Comparison of ENCODE assay signal across 23 cellular contexts in the genomic region with DNA sequence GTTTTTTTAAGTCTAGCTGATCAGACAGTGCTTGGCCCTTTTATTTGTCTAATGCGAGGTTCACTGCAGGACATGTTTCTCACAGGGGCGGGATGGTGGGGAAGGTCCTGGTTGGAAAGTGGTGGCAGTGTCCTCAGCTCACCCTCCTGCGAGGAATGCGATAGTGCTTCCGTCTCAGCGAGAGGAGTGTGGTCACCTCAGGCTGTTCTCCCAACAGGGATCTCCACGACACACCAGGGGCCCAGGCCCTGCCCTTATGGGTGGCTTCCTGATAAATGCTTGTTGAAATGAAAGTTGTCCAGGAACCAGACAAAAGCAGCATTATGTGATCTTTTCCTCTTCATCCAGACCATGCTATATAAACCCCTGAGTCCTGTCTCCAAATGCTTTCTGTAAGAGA.
DNase-seq lines count a peak whose midpoint lies in the region; ATAC-seq and TF ChIP-seq lines count a peak whose summit lies in the region.
"Had no signal": no experiment of that assay in that cellular context is flagged by ENCODE, and none has a peak within 500 bp of the region (broad histone marks: within the 10 kb centered on the region; RNA-seq: fewer than 3 reads in every experiment).

No MANE protein-coding gene starts in this region.

- POLR2A ChIA-PET in WTC11 (lab: Charles Lee): no interaction called here

- H3K27ac Mint-ChIP-seq in WTC11: no peak overlapping the region
- H3K27ac Mint-ChIP-seq: activated CD4-positive, alpha-beta memory T cell treated with anti-CD3 and anti-CD28 coated beads for 36 hours; activated naive CD8-positive, alpha-beta T cell treated with anti-CD3 and anti-CD28 coated beads, Interleukin-2, amount 10 ng/mL, durations not matched to agents 7 days and 5 days; activated T-cell treated with anti-CD3 and anti-CD28 coated beads, Interleukin-2, amount 50 U/mL, for 72 hours had no signal

- no peaks in the 10 kb centered on the region for H3K27me3 Mint-ChIP-seq in WTC11 (ENCODE audit: low read depth)
- H3K27me3 Mint-ChIP-seq: activated CD4-positive, alpha-beta memory T cell treated with anti-CD3 and anti-CD28 coated beads for 36 hours; activated naive CD8-positive, alpha-beta T cell treated with anti-CD3 and anti-CD28 coated beads, Interleukin-2, amount 10 ng/mL, durations not matched to agents 7 days and 5 days had no signal

- H3K9me3 Mint-ChIP-seq in WTC11: no peaks in the 10 kb centered on the region
- H3K9me3 Mint-ChIP-seq: activated CD4-positive, alpha-beta memory T cell treated with anti-CD3 and anti-CD28 coated beads for 36 hours; activated naive CD8-positive, alpha-beta T cell treated with anti-CD3 and anti-CD28 coated beads, Interleukin-2, amount 10 ng/mL, durations not matched to agents 7 days and 5 days; activated T-cell treated with anti-CD3 and anti-CD28 coated beads, Interleukin-2, amount 50 U/mL, for 72 hours had no signal

- H3K27me3 ChIP-seq in right cardiac atrium (ENCODE audit: control insufficient read depth, insufficient read depth) (no peaks in the 10 kb centered on the region), breast epithelium (no peaks in the 10 kb centered on the region)
- H3K27me3 ChIP-seq: transverse colon had no signal

- H3K27ac ChIP-seq in right cardiac atrium (ENCODE audit: low read length) (no peak overlapping the region), breast epithelium (peak overlapping the region in 1 of 2 donors; percentile 11)
- H3K27ac ChIP-seq: 22Rv1, prostate gland, transverse colon had no signal

- no peaks in the 10 kb centered on the region; the same call in 1 of the 2 replicates for H3K36me3 Mint-ChIP-seq in WTC11

- intact Hi-C loops in right cardiac atrium (cut with DNase I) (no loop called here), breast epithelium (cut with DNase I; ENCODE audit: low total_unique reads) (no loop called here)

- 46% methylated on average over 7 of the region's 7 CpGs for WGBS in right cardiac atrium

- H3K9me3 ChIP-seq in right cardiac atrium (ENCODE audit: control insufficient read depth, low read length) (no peaks in the 10 kb centered on the region), breast epithelium (no peaks in the 10 kb centered on the region)
- H3K9me3 ChIP-seq: HAP-1, prostate gland, transverse colon had no signal

- no peak for TF ChIP-seq POLR2A in breast epithelium (IDR thresholded peaks at IDR 0.05)

- no peak overlapping the region for H3K4me3 ChIP-seq in right cardiac atrium (ENCODE audit: low read length)
- no peak overlapping the region for H3K4me3 ChIP-seq in breast epithelium
- H3K4me3 ChIP-seq: HAP-1, prostate gland, transverse colon had no signal

- no peaks in the 10 kb centered on the region for H3K36me3 ChIP-seq in breast epithelium
- H3K36me3 ChIP-seq: transverse colon had no signal

- H3K4me1 ChIP-seq in right cardiac atrium (ENCODE audit: control insufficient read depth, insufficient read depth, low read length) (peaks cover 3% of the 10 kb centered on the region), breast epithelium (no peaks in the 10 kb centered on the region)
- H3K4me1 ChIP-seq: HAP-1, prostate gland had no signal

- TF ChIP-seq CTCF in WTC11 (IDR thresholded peaks at IDR 0.05) (no peak), breast epithelium (IDR thresholded peaks at IDR 0.05) (no peak)

- peak; percentile 39; the same call in 1 of the 2 replicates for ATAC-seq in WTC11
- peak; percentile 55 to 75 for ATAC-seq in right cardiac atrium
- ATAC-seq in GM19397 (IDR thresholded peaks at IDR 0.05; ENCODE audit: unreplicated experiment): no peak
- ATAC-seq: activated T-cell treated with anti-CD3 and anti-CD28 coated beads, Interleukin-2, amount 50 U/mL, for 72 hours; Panc1 had no signal

- no peaks in the 10 kb centered on the region for H3K4me1 Mint-ChIP-seq in WTC11

- DNase-seq in NCI-H2227 (lab: John Stamatoyannopoulos, UW; ENCODE audit: unreplicated experiment) (peak; percentile 57), NCI-H2227 treated with DMSO at 0.1 percent for 48 hours (lab: John Stamatoyannopoulos, UW) (no peak), WTC11 (ENCODE audit: low spot score) (no peak), right cardiac atrium (no peak), renal cortical epithelial cell (ENCODE audit: low read depth) (peak; percentile 1), NCI-H226 (no peak), breast epithelium (ENCODE audit: low spot score in 2 of 2) (no peak)
- DNase-seq: activated CD4-positive, alpha-beta memory T cell treated with anti-CD3 and anti-CD28 coated beads for 36 hours; activated naive CD8-positive, alpha-beta T cell treated with anti-CD3 and anti-CD28 coated beads, Interleukin-2, amount 10 ng/mL, durations not matched to agents 7 days and 5 days; activated T-cell treated with anti-CD3 and anti-CD28 coated beads, Interleukin-2, amount 50 U/mL, for 72 hours; caudate nucleus; DMS153; effector CD8-positive, alpha-beta T cell; Kasumi-1; kidney glomerular epithelial cell; NCI-H1105 treated with DMSO at 0.1 percent for 48 hours; NCI-H82; transverse colon had no signal

- CTCF ChIA-PET in WTC11 (lab: Charles Lee): interaction anchor here (1.0 to 1.1 kb wide), 2 partner anchors 43 to 61 kb away, joined by 3 read pairs; no protein-coding TSS in a partner anchor

- no peak overlapping the region for H3K4me3 Mint-ChIP-seq in WTC11
- H3K4me3 Mint-ChIP-seq: activated CD4-positive, alpha-beta memory T cell treated with anti-CD3 and anti-CD28 coated beads for 36 hours; activated naive CD8-positive, alpha-beta T cell treated with anti-CD3 and anti-CD28 coated beads, Interleukin-2, amount 10 ng/mL, durations not matched to agents 7 days and 5 days; activated T-cell treated with anti-CD3 and anti-CD28 coated beads, Interleukin-2, amount 50 U/mL, for 72 hours had no signal

TF ChIP-seq in WTC11, 78 proteins besides CTCF, POLR2A, EP300 and RAD21 (continues in another document):
- no peak for TF ChIP-seq TEAD1 (CRISPR knock-in tag; IDR thresholded peaks at IDR 0.05)
- no peak for TF ChIP-seq EMX1 (CRISPR knock-in tag; IDR thresholded peaks at IDR 0.05)
- TF ChIP-seq, protein P1, sequence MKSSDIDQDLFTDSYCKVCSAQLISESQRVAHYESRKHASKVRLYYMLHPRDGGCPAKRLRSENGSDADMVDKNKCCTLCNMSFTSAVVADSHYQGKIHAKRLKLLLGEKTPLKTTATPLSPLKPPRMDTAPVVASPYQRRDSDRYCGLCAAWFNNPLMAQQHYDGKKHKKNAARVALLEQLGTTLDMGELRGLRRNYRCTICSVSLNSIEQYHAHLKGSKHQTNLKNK (CRISPR knock-in tag; IDR thresholded peaks at IDR 0.05): no peak
- no peak for TF ChIP-seq GRHL2 (CRISPR knock-in tag; IDR thresholded peaks at IDR 0.05; ENCODE audit: insufficient replicate concordance, severe bottlenecking)
- no peak for TF ChIP-seq HMGA2 (CRISPR knock-in tag; IDR thresholded peaks at IDR 0.05)
- no peak for TF ChIP-seq ZNF671 (CRISPR knock-in tag; IDR thresholded peaks at IDR 0.05)
- TF ChIP-seq ZNF263 (CRISPR knock-in tag; IDR thresholded peaks at IDR 0.05; ENCODE audit: low read depth): no peak
- TF ChIP-seq ZNF232 (CRISPR knock-in tag; IDR thresholded peaks at IDR 0.05): no peak
- no peak for TF ChIP-seq ESRRA (CRISPR knock-in tag; IDR thresholded peaks at IDR 0.05; ENCODE audit: borderline replicate concordance)
- TF ChIP-seq SOX15 (CRISPR knock-in tag; IDR thresholded peaks at IDR 0.05): no peak
- TF ChIP-seq, protein P2, sequence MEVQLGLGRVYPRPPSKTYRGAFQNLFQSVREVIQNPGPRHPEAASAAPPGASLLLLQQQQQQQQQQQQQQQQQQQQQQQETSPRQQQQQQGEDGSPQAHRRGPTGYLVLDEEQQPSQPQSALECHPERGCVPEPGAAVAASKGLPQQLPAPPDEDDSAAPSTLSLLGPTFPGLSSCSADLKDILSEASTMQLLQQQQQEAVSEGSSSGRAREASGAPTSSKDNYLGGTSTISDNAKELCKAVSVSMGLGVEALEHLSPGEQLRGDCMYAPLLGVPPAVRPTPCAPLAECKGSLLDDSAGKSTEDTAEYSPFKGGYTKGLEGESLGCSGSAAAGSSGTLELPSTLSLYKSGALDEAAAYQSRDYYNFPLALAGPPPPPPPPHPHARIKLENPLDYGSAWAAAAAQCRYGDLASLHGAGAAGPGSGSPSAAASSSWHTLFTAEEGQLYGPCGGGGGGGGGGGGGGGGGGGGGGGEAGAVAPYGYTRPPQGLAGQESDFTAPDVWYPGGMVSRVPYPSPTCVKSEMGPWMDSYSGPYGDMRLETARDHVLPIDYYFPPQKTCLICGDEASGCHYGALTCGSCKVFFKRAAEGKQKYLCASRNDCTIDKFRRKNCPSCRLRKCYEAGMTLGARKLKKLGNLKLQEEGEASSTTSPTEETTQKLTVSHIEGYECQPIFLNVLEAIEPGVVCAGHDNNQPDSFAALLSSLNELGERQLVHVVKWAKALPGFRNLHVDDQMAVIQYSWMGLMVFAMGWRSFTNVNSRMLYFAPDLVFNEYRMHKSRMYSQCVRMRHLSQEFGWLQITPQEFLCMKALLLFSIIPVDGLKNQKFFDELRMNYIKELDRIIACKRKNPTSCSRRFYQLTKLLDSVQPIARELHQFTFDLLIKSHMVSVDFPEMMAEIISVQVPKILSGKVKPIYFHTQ (CRISPR knock-in tag; IDR thresholded peaks at IDR 0.05): no peak
- TF ChIP-seq, protein P3, sequence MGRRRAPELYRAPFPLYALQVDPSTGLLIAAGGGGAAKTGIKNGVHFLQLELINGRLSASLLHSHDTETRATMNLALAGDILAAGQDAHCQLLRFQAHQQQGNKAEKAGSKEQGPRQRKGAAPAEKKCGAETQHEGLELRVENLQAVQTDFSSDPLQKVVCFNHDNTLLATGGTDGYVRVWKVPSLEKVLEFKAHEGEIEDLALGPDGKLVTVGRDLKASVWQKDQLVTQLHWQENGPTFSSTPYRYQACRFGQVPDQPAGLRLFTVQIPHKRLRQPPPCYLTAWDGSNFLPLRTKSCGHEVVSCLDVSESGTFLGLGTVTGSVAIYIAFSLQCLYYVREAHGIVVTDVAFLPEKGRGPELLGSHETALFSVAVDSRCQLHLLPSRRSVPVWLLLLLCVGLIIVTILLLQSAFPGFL (CRISPR knock-in tag; IDR thresholded peaks at IDR 0.05; ENCODE audit: borderline replicate concordance): no peak
- no peak for TF ChIP-seq JUN (CRISPR knock-in tag; IDR thresholded peaks at IDR 0.05)

Comparison
In these comparisons a context has a peak if more than half of its experiments do, and no peak if none do; other contexts are left out.
1. DNase-seq: peak in NCI-H2227 (single experiment) and renal cortical epithelial cell (single experiment); none in NCI-H2227 treated with DMSO at 0.1 percent for 48 hours (single experiment), WTC11 (single experiment), right cardiac atrium (0 of 3), NCI-H226 (single experiment) and breast epithelium (0 of 2).